19 cellular contexts compared by ENCODE assay signal in the genomic region with DNA sequence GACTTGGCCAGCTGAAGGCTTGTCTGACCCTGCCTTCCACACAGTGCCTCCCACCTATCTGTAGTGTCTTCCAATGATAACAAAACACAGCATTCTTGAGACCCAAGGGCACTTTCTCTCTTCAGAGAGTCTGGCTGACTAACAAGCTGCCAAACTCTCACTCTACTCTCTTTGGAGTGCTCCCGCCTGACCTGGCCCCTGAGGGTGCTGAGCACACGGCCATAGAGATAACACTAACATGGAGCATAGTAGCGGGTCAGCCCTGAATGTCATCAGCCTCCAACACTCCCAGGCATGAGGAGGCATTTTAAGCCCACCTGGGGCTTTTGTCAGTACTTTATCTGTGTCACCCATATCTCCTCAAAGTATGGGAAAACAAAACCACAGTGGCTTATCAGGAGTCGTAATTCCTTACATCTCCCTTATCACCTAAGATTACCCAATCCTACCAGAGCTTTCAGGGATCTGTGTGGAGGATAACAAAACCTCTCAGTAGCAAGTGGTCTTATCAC.
"Had no signal": no experiment of that assay in that cellular context is flagged by ENCODE, and none has a peak within 500 bp of the region (broad histone marks: within the 10 kb centered on the region; RNA-seq: fewer than 3 reads in every experiment).

No MANE protein-coding gene starts in this region.

- DNase-seq: activated CD4-positive, alpha-beta T cell treated with anti-CD3 and anti-CD28 coated beads, Interleukin-2, amount 50 U/mL, for 1 hour; activated CD8-positive, alpha-beta memory T cell treated with anti-CD3 and anti-CD28 coated beads for 24 hours; activated gamma-delta T cell treated with Interleukin-2 at 50 U/mL for 16 hours; amygdala; foreskin keratinocyte; head of caudate nucleus; left colon; naive B cell; stimulated activated CD4-positive, alpha-beta T cell treated with anti-CD3 and anti-CD28 coated beads, Interleukin-12 subunit alpha, Interleukin-12 subunit beta, amount 100 ng/mL, for 4 hours; stimulated activated CD4-positive, alpha-beta T cell treated with anti-CD3 and anti-CD28 coated beads, Interleukin-2, amount 100 ng/mL, for 24 hours; stomach; T-helper 17 cell had no signal

- H3K36me3 ChIP-seq: stomach, thoracic aorta had no signal

- H3K4me3 ChIP-seq: coronary artery, lung, stomach, thoracic aorta had no signal

- H3K4me1 Mint-ChIP-seq: central memory CD8-positive, alpha-beta T cell; naive B cell; T-helper 17 cell had no signal

- H3K27me3 Mint-ChIP-seq: central memory CD8-positive, alpha-beta T cell; T-helper 17 cell had no signal

- ATAC-seq: foreskin keratinocyte, left colon, T-helper 17 cell had no signal

- H3K36me3 Mint-ChIP-seq: activated naive CD8-positive, alpha-beta T cell; brain; naive B cell had no signal

- H3K4me1 ChIP-seq: parathyroid adenoma, stomach had no signal

- H3K4me3 Mint-ChIP-seq: activated naive CD8-positive, alpha-beta T cell; central memory CD8-positive, alpha-beta T cell; naive B cell; T-helper 17 cell had no signal

- H3K27ac ChIP-seq: coronary artery, foreskin keratinocyte, parathyroid adenoma, stomach, thoracic aorta had no signal

- H2AFZ ChIP-seq: parathyroid adenoma had no signal

- H3K27me3 ChIP-seq: foreskin keratinocyte, stomach had no signal

- H3K9me3 ChIP-seq: stomach, thoracic aorta had no signal

- H3K79me2 ChIP-seq: parathyroid adenoma had no signal

- H3K9ac ChIP-seq: parathyroid adenoma had no signal

- H3K27ac Mint-ChIP-seq: activated naive CD8-positive, alpha-beta T cell; brain; naive B cell; T-helper 17 cell had no signal
